Comparison of ENCODE assay signal across 1 cellular context in the genomic region with DNA sequence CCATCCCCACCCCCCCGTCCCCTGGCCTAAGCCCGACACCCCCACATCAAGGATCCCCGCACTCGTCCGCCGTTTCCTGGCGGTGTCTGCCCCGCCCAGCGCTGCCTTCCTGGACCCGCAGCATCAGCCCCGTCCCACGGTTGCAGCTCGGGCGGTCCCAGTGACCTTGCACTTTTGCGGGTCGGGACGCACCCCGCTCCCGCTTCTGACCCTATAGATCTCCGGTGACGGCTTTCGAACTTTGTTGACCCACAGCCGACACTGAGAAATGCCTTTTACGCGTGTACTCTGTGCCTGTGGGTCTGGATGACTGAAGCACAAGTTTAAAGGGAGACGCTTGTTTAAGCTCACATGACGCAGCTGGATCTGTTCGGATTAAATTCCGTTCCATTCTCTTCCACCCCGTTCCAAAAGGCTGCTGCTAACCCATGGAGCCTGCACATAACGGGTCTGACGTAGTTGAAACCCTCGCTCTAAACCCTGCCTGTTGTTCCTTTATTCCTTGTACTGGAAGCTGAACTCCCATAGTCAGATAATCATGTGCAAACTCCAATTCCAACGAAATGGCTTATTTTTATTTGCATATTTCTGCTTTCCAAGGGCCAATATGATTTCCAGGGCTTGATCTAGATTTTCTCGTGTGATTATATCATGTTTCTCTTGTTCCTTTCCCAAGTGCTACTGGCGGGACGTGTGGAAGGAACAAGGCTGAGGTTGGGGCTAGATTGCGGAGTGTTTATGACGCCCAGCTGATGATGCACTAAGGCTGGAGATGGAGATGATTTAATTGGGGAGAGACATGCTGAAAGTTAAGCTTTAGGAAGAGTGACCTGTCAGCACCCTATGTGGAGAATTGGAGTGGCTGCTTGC.
TF ChIP-seq lines count a peak whose summit lies in the region.

No MANE protein-coding gene starts in this region.

TF ChIP-seq in HCT116, 20 proteins besides CTCF, POLR2A, EP300 and RAD21 (continued from another document):
- TF ChIP-seq SIN3A (IDR thresholded peaks at IDR 0.05; ENCODE audit: low read depth) (no peak), SRF (IDR thresholded peaks at IDR 0.05; ENCODE audit: low read depth) (no peak), JUND (IDR thresholded peaks at IDR 0.05) (no peak), CBX3 (IDR thresholded peaks at IDR 0.05; ENCODE audit: low read depth) (no peak)
